2 cellular contexts compared by ENCODE assay signal in the genomic region with DNA sequence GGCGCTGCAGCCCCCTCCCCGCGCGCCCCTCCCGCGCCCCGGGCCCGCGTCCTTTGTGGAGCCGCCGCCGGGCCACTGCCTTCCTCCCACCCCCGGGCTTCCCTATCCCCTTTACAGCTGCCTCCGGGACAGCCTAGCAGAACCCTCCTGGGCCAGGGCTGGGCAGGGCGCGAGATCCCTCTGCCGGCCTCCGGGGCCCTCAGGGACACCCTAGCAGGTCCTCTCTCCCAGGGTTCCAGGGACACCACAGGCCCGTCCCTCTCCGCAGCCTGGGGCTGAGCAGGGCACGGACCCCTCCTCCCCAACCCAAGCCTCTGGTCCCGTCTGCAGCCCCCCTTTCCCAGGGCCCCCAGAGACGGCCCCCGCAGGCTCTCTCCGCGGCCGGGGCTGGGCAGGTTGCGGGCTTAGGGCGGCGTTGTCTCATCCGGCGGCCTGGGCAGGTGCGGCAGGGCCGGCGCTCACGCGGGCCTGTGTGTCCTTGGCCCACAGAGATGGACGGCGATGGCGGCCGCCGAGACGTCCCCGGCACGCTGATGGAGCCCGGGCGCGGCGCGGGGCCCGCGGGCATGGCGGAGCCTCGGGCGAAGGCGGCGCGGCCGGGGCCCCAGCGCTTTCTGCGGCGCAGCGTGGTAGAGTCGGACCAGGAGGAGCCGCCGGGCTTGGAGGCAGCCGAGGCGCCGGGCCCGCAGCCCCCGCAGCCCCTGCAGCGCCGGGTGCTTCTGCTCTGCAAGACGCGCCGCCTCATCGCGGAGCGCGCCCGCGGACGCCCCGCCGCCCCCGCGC.
TF ChIP-seq lines count a peak whose summit lies in the region.

No MANE protein-coding gene starts in this region.

TF ChIP-seq in GM23338, 12 proteins besides CTCF, POLR2A, EP300 and RAD21 (continued from another document):
- TF ChIP-seq ETS1 (IDR thresholded peaks at IDR 0.05) (no peak), REST (IDR thresholded peaks at IDR 0.05; ENCODE audit: unreplicated experiment) (no peak), ZNF114 (CRISPR knock-in tag; IDR thresholded peaks at IDR 0.05) (no peak), ZNF331 (CRISPR knock-in tag; IDR thresholded peaks at IDR 0.05; ENCODE audit: low read depth) (no peak)

TF ChIP-seq in SK-N-SH, 30 proteins besides CTCF, POLR2A, EP300 and RAD21 (continued from another document):
- TF ChIP-seq IRF3 (IDR thresholded peaks at IDR 0.05; ENCODE audit: low read depth, low read length) = no peak
- no peak for TF ChIP-seq EZH2phosphoT487 (IDR thresholded peaks at IDR 0.05; ENCODE audit: borderline replicate concordance, low read depth)
- TF ChIP-seq TCF12 (IDR thresholded peaks at IDR 0.05) = no peak
